ENCODE assay signal across 8 cellular contexts in genomic region chr11:1844221-1845094, GRCh38. TPM values are rescaled to one million over a fixed set of nuclear protein-coding genes. Genes with fewer than 3 reads are reported as not detected.
DNase-seq lines count a peak whose midpoint lies in the region; ATAC-seq and TF ChIP-seq lines count a peak whose summit lies in the region.

No MANE protein-coding gene starts in this region.

- H3K27ac ChIP-seq in right atrium auricular region (peak overlapping the region in 1 of 2 donors; percentile 16), GM23248 (no peak overlapping the region)

- peak overlapping the region; percentile 18 for H3K4me3 ChIP-seq in Loucy (ENCODE audit: low read length, poor library complexity, severe bottlenecking)
- H3K4me3 ChIP-seq in right atrium auricular region, result no peak overlapping the region
- no peak overlapping the region for H3K4me3 ChIP-seq in GM23248

- H3K4me1 ChIP-seq in Loucy (ENCODE audit: insufficient read depth, low read length, poor library complexity, severe bottlenecking) (peaks cover 33% of the 10 kb centered on the region), right atrium auricular region (peaks cover 0 to 26% of the 10 kb centered on the region in 2 donors), GM23248 (ENCODE audit: insufficient read depth) (no peaks in the 10 kb centered on the region)

- no peaks in the 10 kb centered on the region for H3K9me3 ChIP-seq in Loucy (ENCODE audit: insufficient read depth, low read depth, low read length)
- no peaks in the 10 kb centered on the region for H3K9me3 ChIP-seq in right atrium auricular region
- no peaks in the 10 kb centered on the region for H3K9me3 ChIP-seq in GM23248 (ENCODE audit: low read depth)

- in situ Hi-C loops in GM23248 (cut with MboI), result no loop called here

- H3K36me3 ChIP-seq in Loucy (ENCODE audit: insufficient read depth, low read length), result no peaks in the 10 kb centered on the region
- no peaks in the 10 kb centered on the region for H3K36me3 ChIP-seq in right atrium auricular region
- H3K36me3 ChIP-seq in GM23248 (ENCODE audit: low read depth), result no peaks in the 10 kb centered on the region

- H3K79me2 ChIP-seq in Loucy (ENCODE audit: insufficient read depth, low read length) (no peaks in the 10 kb centered on the region), GM23248 (ENCODE audit: insufficient read depth) (no peaks in the 10 kb centered on the region)

- H3K27me3 ChIP-seq in Loucy (ENCODE audit: insufficient read depth, low read length, poor library complexity, severe bottlenecking) (peaks cover 6% of the 10 kb centered on the region), right atrium auricular region (no peaks in the 10 kb centered on the region), GM23248 (replicated peaks; ENCODE audit: insufficient read depth) (no peaks in the 10 kb centered on the region; the same call in 1 of the 2 replicates)

- H3K4me2 ChIP-seq in Loucy (ENCODE audit: low read depth, low read length, poor library complexity, severe bottlenecking) (peak overlapping the region; percentile 73), GM23248 (ENCODE audit: unreplicated experiment) (no peak overlapping the region)

- peak overlapping the region; percentile 9; the same call in 1 of the 2 replicates for H2AFZ ChIP-seq in Loucy (ENCODE audit: low read length)
- no peak overlapping the region for H2AFZ ChIP-seq in GM23248

- DNase-seq in activated T-cell treated with anti-CD3 and anti-CD28 coated beads, Interleukin-2, amount 50 U/mL, for 4 hours, result no peak
- DNase-seq in right atrium auricular region (ENCODE audit: low spot score) (peak; percentile 80), globus pallidus (ENCODE audit: low spot score) (no peak), GM23248 (no peak), DMS53 treated with DMSO at 0.1 percent for 48 hours (lab: John Stamatoyannopoulos, UW; ENCODE audit: unreplicated experiment) (no peak)
- peak; percentile 32 for DNase-seq in stimulated activated CD4-positive, alpha-beta T cell treated with anti-CD3 and anti-CD28 coated beads, Interleukin-2, amount 100 ng/mL, for 4 hours (ENCODE audit: low read depth)

- H3K36me3 Mint-ChIP-seq in activated T-cell treated with anti-CD3 and anti-CD28 coated beads, Interleukin-2, amount 50 U/mL, for 4 hours (ENCODE audit: insufficient read depth), result no peaks in the 10 kb centered on the region

- 56 to 61% methylated on average over 18 to 23 of the region's 23 CpGs for WGBS in GM23248 (ENCODE audit: low coverage in 1 of 2, low lambda C conversion rate in 2 of 2, missing lambda C conversion rate in 2 of 2), 2 experiments

- H3K9ac ChIP-seq in Loucy (ENCODE audit: low read depth, low read length, poor library complexity, severe bottlenecking), result peak overlapping the region; percentile 34
- no peak overlapping the region for H3K9ac ChIP-seq in GM23248

- H4K20me1 ChIP-seq in Loucy (ENCODE audit: insufficient read depth, low read length, poor library complexity, severe bottlenecking) (no peaks in the 10 kb centered on the region), GM23248 (ENCODE audit: insufficient read depth) (no peaks in the 10 kb centered on the region)

- no peaks in the 10 kb centered on the region for H3K27me3 Mint-ChIP-seq in activated T-cell treated with anti-CD3 and anti-CD28 coated beads, Interleukin-2, amount 50 U/mL, for 4 hours (ENCODE audit: low read depth)

- H3K9me2 ChIP-seq in Loucy (replicated peaks; ENCODE audit: low read depth, low read length), result no peaks in the 10 kb centered on the region
- H3K9me2 ChIP-seq in GM23248 (ENCODE audit: insufficient read depth), result no peaks in the 10 kb centered on the region

- peak overlapping the region; percentile 76 for H3K4me3 Mint-ChIP-seq in activated T-cell treated with anti-CD3 and anti-CD28 coated beads, Interleukin-2, amount 50 U/mL, for 4 hours

- H3K9me3 Mint-ChIP-seq in activated T-cell treated with anti-CD3 and anti-CD28 coated beads, Interleukin-2, amount 50 U/mL, for 4 hours, result no peaks in the 10 kb centered on the region

- H3F3A ChIP-seq in Loucy (ENCODE audit: low read depth), result no peaks in the 10 kb centered on the region
- no peaks in the 10 kb centered on the region for H3F3A ChIP-seq in GM23248 (ENCODE audit: insufficient read depth)

- peak; percentile 60 to 64 for ATAC-seq in activated T-cell treated with anti-CD3 and anti-CD28 coated beads, Interleukin-2, amount 50 U/mL, for 4 hours
- no peak for ATAC-seq in GM18907 (IDR thresholded peaks at IDR 0.05; ENCODE audit: unreplicated experiment)

- H3K4me1 Mint-ChIP-seq in activated T-cell treated with anti-CD3 and anti-CD28 coated beads, Interleukin-2, amount 50 U/mL, for 4 hours (ENCODE audit: low read depth), result peaks cover 64% of the 10 kb centered on the region

- TF ChIP-seq CTCF in Loucy (conservative IDR thresholded peaks at IDR 0.05; ENCODE audit: low read length), result no peak
- TF ChIP-seq CTCF in right atrium auricular region (IDR thresholded peaks at IDR 0.05), result no peak

RNA-seq across cellular contexts. Expression of gene TNNI2, which starts 5.7 kb away (rescaled TPM):
- total RNA-seq in activated T-cell treated with anti-CD3 and anti-CD28 coated beads, Interleukin-2, amount 50 U/mL, for 4 hours, result not detected
- total RNA-seq in right atrium auricular region, result not detected
- not detected in 2 replicates for total RNA-seq in GM23248 (2014; rRNA removed; shearing (Covaris generic))
- not detected in 2 replicates for polyA plus RNA-seq in GM23248 (2016; fragmentation: Nextera tagmentation; extraction: Ambion mirVana)

RNA-seq across cellular contexts. Expression of gene LSP1, which starts 8.4 kb away (rescaled TPM):
- 10 to 100 TPM; 34.6 to 71.7 (median 60.6) TPM for total RNA-seq in activated T-cell treated with anti-CD3 and anti-CD28 coated beads, Interleukin-2, amount 50 U/mL, for 4 hours
- total RNA-seq in right atrium auricular region, result 10 to 100 TPM in 1 of 2 donors, 1 to 10 TPM in 1; 7.9 to 12.1 TPM
- total RNA-seq in GM23248 (2014; rRNA removed; shearing (Covaris generic)), result not detected in 2 replicates
- polyA plus RNA-seq in GM23248 (2016; fragmentation: Nextera tagmentation; extraction: Ambion mirVana), result 0.36 and 1.3 TPM in 2 replicates

RNA-seq across cellular contexts. Expression of gene SYT8, which starts 9.7 kb away (rescaled TPM):
- not detected for total RNA-seq in activated T-cell treated with anti-CD3 and anti-CD28 coated beads, Interleukin-2, amount 50 U/mL, for 4 hours
- not detected for total RNA-seq in right atrium auricular region
- total RNA-seq in GM23248 (2014; rRNA removed; shearing (Covaris generic)), result not detected in 2 replicates
- polyA plus RNA-seq in GM23248 (2016; fragmentation: Nextera tagmentation; extraction: Ambion mirVana), result not detected in 2 replicates

RNA-seq across cellular contexts. Expression of gene PRR33, which starts 47.2 kb away (rescaled TPM):
- under 1 TPM in 2 of 3 donors, not detected in 1; 0.08 to 0.20 TPM for total RNA-seq in activated T-cell treated with anti-CD3 and anti-CD28 coated beads, Interleukin-2, amount 50 U/mL, for 4 hours
- total RNA-seq in right atrium auricular region, result under 1 TPM in 1 of 2 donors, not detected in 1; 0.33 TPM
- total RNA-seq in GM23248 (2014; rRNA removed; shearing (Covaris generic)), result not detected in 2 replicates
- not detected in 2 replicates for polyA plus RNA-seq in GM23248 (2016; fragmentation: Nextera tagmentation; extraction: Ambion mirVana)

Comparison
In these comparisons a context has a peak if more than half of its experiments do, and no peak if none do; other contexts are left out.
1. DNase-seq: peak in right atrium auricular region (single experiment) and stimulated activated CD4-positive, alpha-beta T cell treated with anti-CD3 and anti-CD28 coated beads, Interleukin-2, amount 100 ng/mL, for 4 hours (single experiment); none in activated T-cell treated with anti-CD3 and anti-CD28 coated beads, Interleukin-2, amount 50 U/mL, for 4 hours (single experiment), globus pallidus (single experiment), GM23248 (single experiment) and DMS53 treated with DMSO at 0.1 percent for 48 hours (single experiment).